Comparison of ENCODE assay signal across 16 cellular contexts in genomic region chr5:78577051-78577807, GRCh38.
DNase-seq lines count a peak whose midpoint lies in the region; ATAC-seq and TF ChIP-seq lines count a peak whose summit lies in the region.
"Had no signal": no experiment of that assay in that cellular context is flagged by ENCODE, and none has a peak within 500 bp of the region (broad histone marks: within the 10 kb centered on the region; RNA-seq: fewer than 3 reads in every experiment).

No MANE protein-coding gene starts in this region.

- H4K20me1 ChIP-seq in PC-3 (ENCODE audit: low read length) = no peaks in the 10 kb centered on the region

- H3K27me3 ChIP-seq in ACC112 (ENCODE audit: insufficient read depth, low read length) = no peaks in the 10 kb centered on the region
- H3K27me3 ChIP-seq in body of pancreas = no peaks in the 10 kb centered on the region
- H3K27me3 ChIP-seq in cardiac muscle cell = no peaks in the 10 kb centered on the region
- H3K27me3 ChIP-seq in rectal smooth muscle tissue (ENCODE audit: control insufficient read depth, insufficient read depth, low read length) = no peaks in the 10 kb centered on the region
- no peaks in the 10 kb centered on the region for H3K27me3 ChIP-seq in PC-3 (ENCODE audit: low read length)

- no peak for TF ChIP-seq CTCF in body of pancreas (IDR thresholded peaks at IDR 0.05)
- no peak for TF ChIP-seq CTCF in cardiac muscle cell (IDR thresholded peaks at IDR 0.05; ENCODE audit: low read depth, low read length)
- no peak for TF ChIP-seq CTCF in PC-3 (conservative IDR thresholded peaks at IDR 0.05; ENCODE audit: low read depth, low read length)

- H3K36me3 ChIP-seq in ACC112 (ENCODE audit: insufficient read depth, low read length) = no peaks in the 10 kb centered on the region
- no peaks in the 10 kb centered on the region for H3K36me3 ChIP-seq in body of pancreas (replicated peaks in 1 of 2; ENCODE audit: insufficient read depth in 1 of 2, low read depth in 2 of 2)
- H3K36me3 ChIP-seq in cardiac muscle cell = no peaks in the 10 kb centered on the region
- H3K36me3 ChIP-seq in rectal smooth muscle tissue (ENCODE audit: control insufficient read depth, insufficient read depth, low read length) = no peaks in the 10 kb centered on the region
- no peaks in the 10 kb centered on the region for H3K36me3 ChIP-seq in PC-3 (ENCODE audit: low read depth, low read length)

- CTCF ChIA-PET in PC-3 (lab: Charles Lee) = no interaction called here

- H3K4me1 ChIP-seq in ACC112 (ENCODE audit: control insufficient read depth, insufficient read depth, low read length, unreplicated experiment) (peaks cover 36% of the 10 kb centered on the region), body of pancreas (peaks cover 5% of the 10 kb centered on the region), cardiac muscle cell (ENCODE audit: low read depth) (peaks cover 61% of the 10 kb centered on the region), rectal smooth muscle tissue (ENCODE audit: control insufficient read depth, insufficient read depth, low read length) (peaks cover 10% of the 10 kb centered on the region), PC-3 (ENCODE audit: insufficient read depth, low read length) (peaks cover 9% of the 10 kb centered on the region)

- H3K4me3 ChIP-seq in ACC112 (ENCODE audit: low read depth, low read length) = no peak overlapping the region
- no peak overlapping the region for H3K4me3 ChIP-seq in body of pancreas
- no peak overlapping the region for H3K4me3 ChIP-seq in cardiac muscle cell
- no peak overlapping the region for H3K4me3 ChIP-seq in rectal smooth muscle tissue (ENCODE audit: low read length)
- no peak overlapping the region for H3K4me3 ChIP-seq in PC-3 (ENCODE audit: low read length)
- H3K4me3 ChIP-seq: skin epidermis had no signal

- WGBS in body of pancreas, 2 donors = 70 to 74% methylated on average over 8 of the region's 8 CpGs

- no peak for TF ChIP-seq POLR2A in body of pancreas (IDR thresholded peaks at IDR 0.05)

- no peaks in the 10 kb centered on the region for H3K36me3 Mint-ChIP-seq in activated naive CD8-positive, alpha-beta T cell treated with anti-CD3 and anti-CD28 coated beads for 36 hours
- H3K36me3 Mint-ChIP-seq: immature natural killer cell had no signal

- H3K27ac ChIP-seq in ACC112 (ENCODE audit: low read depth, low read length) (peak overlapping the region; percentile 76), body of pancreas (peak overlapping the region in 1 of 4 donors; percentile 2), cardiac muscle cell (peak overlapping the region; percentile 86), rectal smooth muscle tissue (ENCODE audit: low read depth, low read length) (peak overlapping the region; percentile 65), PC-3 (ENCODE audit: low read length) (no peak overlapping the region)
- H3K27ac ChIP-seq: RWPE1 had no signal

- DNase-seq in body of pancreas (peak in 2 of 4 donors; percentile 32 to 34), cardiac muscle cell (ENCODE audit: low read depth in 1 of 2, low spot score in 1 of 2) (no peak), NCI-H187 (lab: John Stamatoyannopoulos, UW) (no peak), PC-3 (no peak)
- DNase-seq in activated naive CD8-positive, alpha-beta T cell treated with anti-CD3 and anti-CD28 coated beads for 36 hours = no peak
- no peak for DNase-seq in activated CD8-positive, alpha-beta memory T cell treated with anti-CD3 and anti-CD28 coated beads for 24 hours
- DNase-seq: activated CD8-positive, alpha-beta T cell treated with anti-CD3 and anti-CD28 coated beads, Interleukin-2, amount 10 ng/mL, durations not matched to agents 7 days and 5 days; COR-L47; immature natural killer cell; NCI-H510A treated with DMSO at 0.1 percent for 48 hours had no signal

- H3K79me2 ChIP-seq in ACC112 (ENCODE audit: control insufficient read depth, insufficient read depth, low read length, unreplicated experiment) (no peaks in the 10 kb centered on the region), PC-3 (ENCODE audit: low read length) (no peaks in the 10 kb centered on the region)

- intact Hi-C loops in body of pancreas (cut with DNase I) = no loop called here
- intact Hi-C loops in PC-3 (cut with micrococcal nuclease) = no loop called here

- H3K9ac ChIP-seq in rectal smooth muscle tissue (ENCODE audit: low read length) (no peak overlapping the region), PC-3 (ENCODE audit: low read length) (no peak overlapping the region)

- no peaks in the 10 kb centered on the region for H3K4me1 Mint-ChIP-seq in activated naive CD8-positive, alpha-beta T cell treated with anti-CD3 and anti-CD28 coated beads for 36 hours
- H3K4me1 Mint-ChIP-seq: immature natural killer cell had no signal

- no peaks in the 10 kb centered on the region for H3K9me3 ChIP-seq in body of pancreas
- no peaks in the 10 kb centered on the region for H3K9me3 ChIP-seq in cardiac muscle cell (ENCODE audit: low read depth)
- no peaks in the 10 kb centered on the region for H3K9me3 ChIP-seq in PC-3 (ENCODE audit: low read length)

- no peak overlapping the region for H3K4me3 Mint-ChIP-seq in activated naive CD8-positive, alpha-beta T cell treated with anti-CD3 and anti-CD28 coated beads for 36 hours
- H3K4me3 Mint-ChIP-seq: activated CD8-positive, alpha-beta T cell treated with anti-CD3 and anti-CD28 coated beads, Interleukin-2, amount 10 ng/mL, durations not matched to agents 7 days and 5 days; IgD-negative memory B cell; immature natural killer cell had no signal

- H3K27me3 Mint-ChIP-seq in activated naive CD8-positive, alpha-beta T cell treated with anti-CD3 and anti-CD28 coated beads for 36 hours = no peaks in the 10 kb centered on the region
- H3K27me3 Mint-ChIP-seq: IgD-negative memory B cell had no signal

- BruUV-seq in PC-3 (replicated peaks; lab: Mats Ljungman, UMichigan) = no TSS peak

- H2AFZ ChIP-seq in ACC112 (ENCODE audit: low read length, unreplicated experiment) = no peak overlapping the region
- no peak overlapping the region for H2AFZ ChIP-seq in PC-3 (ENCODE audit: low read length)

- H3K9me2 ChIP-seq in PC-3 (replicated peaks; ENCODE audit: low read length) = no peaks in the 10 kb centered on the region

- POLR2A ChIA-PET in PC-3 (lab: Charles Lee; ENCODE audit: unreplicated experiment) = no interaction called here

- H3K4me2 ChIP-seq in PC-3 (ENCODE audit: low read length) = no peak overlapping the region

- H3K9me3 Mint-ChIP-seq in activated naive CD8-positive, alpha-beta T cell treated with anti-CD3 and anti-CD28 coated beads for 36 hours = peaks cover 2% of the 10 kb centered on the region

- no peak overlapping the region for H3K27ac Mint-ChIP-seq in activated naive CD8-positive, alpha-beta T cell treated with anti-CD3 and anti-CD28 coated beads for 36 hours
- H3K27ac Mint-ChIP-seq: activated CD8-positive, alpha-beta T cell treated with anti-CD3 and anti-CD28 coated beads, Interleukin-2, amount 10 ng/mL, durations not matched to agents 7 days and 5 days; immature natural killer cell had no signal

- H3F3A ChIP-seq in PC-3 (ENCODE audit: low read length, unreplicated experiment) = no peaks in the 10 kb centered on the region

- ATAC-seq in body of pancreas (peak; percentile 56), PC-3 (no peak)
- ATAC-seq: activated CD8-positive, alpha-beta T cell treated with anti-CD3 and anti-CD28 coated beads, Interleukin-2, amount 10 ng/mL, durations not matched to agents 7 days and 5 days; esophagus mucosa had no signal
